8 cellular contexts compared by ENCODE assay signal in the genomic region with DNA sequence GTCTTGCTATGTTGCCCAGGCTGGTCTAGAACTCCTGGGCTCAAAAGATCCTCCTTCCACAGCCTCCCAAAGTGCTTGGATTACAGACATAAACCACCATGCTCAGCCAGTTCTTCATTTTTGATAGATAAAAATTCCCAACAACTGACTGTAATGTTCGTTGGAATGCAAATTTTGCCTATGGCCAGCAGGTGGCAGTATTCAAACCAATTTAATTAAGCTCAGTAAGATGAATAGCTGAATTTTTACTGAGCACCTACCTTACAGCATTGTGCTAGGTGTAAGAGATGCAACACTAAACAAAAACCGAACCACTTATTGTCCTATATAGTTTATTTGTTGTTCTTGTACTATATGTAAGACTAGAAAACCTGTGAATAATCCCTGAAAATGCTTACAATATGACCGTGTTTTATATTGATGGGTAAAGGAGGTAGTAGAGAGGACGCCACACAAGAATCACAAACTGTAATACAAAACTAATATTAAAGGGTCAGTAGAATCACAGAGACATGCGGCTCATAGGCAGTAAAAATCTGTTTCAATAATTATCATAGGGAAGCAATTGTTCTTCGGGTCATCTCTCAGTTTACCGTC.
DNase-seq lines count a peak whose midpoint lies in the region; ATAC-seq, FAIRE-seq and TF ChIP-seq lines count a peak whose summit lies in the region.

No MANE protein-coding gene starts in this region.

- no peak overlapping the region for H3K27ac Mint-ChIP-seq in stimulated activated effector memory CD8-positive, alpha-beta T cell treated with anti-CD3 and anti-CD28 coated beads, Interleukin-12 subunit alpha, Interleukin-12 subunit beta, amount 100 ng/mL, for 72 hours

- no peaks in the 10 kb centered on the region for H3K27me3 ChIP-seq in parathyroid adenoma (ENCODE audit: control insufficient read depth, insufficient read depth, low read length)

- peak; percentile 54 for ATAC-seq in GM19351 (IDR thresholded peaks at IDR 0.05; ENCODE audit: unreplicated experiment)
- ATAC-seq in stimulated activated effector memory CD8-positive, alpha-beta T cell treated with anti-CD3 and anti-CD28 coated beads, Interleukin-12 subunit alpha, Interleukin-12 subunit beta, amount 100 ng/mL, for 72 hours = no peak

- FAIRE-seq in D721Med (lab: Jason Lieb, UNC) (peak; percentile 74), TTC549 (lab: Jason Lieb, UNC) (peak; percentile 73)

- H3K4me1 Mint-ChIP-seq in stimulated activated effector memory CD8-positive, alpha-beta T cell treated with anti-CD3 and anti-CD28 coated beads, Interleukin-12 subunit alpha, Interleukin-12 subunit beta, amount 100 ng/mL, for 72 hours = no peaks in the 10 kb centered on the region

- no peaks in the 10 kb centered on the region for H3K36me3 Mint-ChIP-seq in stimulated activated effector memory CD8-positive, alpha-beta T cell treated with anti-CD3 and anti-CD28 coated beads, Interleukin-12 subunit alpha, Interleukin-12 subunit beta, amount 100 ng/mL, for 72 hours

- H3K27ac ChIP-seq in parathyroid adenoma = no peak overlapping the region

- no peaks in the 10 kb centered on the region for H3K36me3 ChIP-seq in parathyroid adenoma (ENCODE audit: control insufficient read depth, insufficient read depth, low read length)

- H3K4me3 Mint-ChIP-seq in stimulated activated effector memory CD8-positive, alpha-beta T cell treated with anti-CD3 and anti-CD28 coated beads, Interleukin-12 subunit alpha, Interleukin-12 subunit beta, amount 100 ng/mL, for 72 hours = no peak overlapping the region

- peaks cover 2% of the 10 kb centered on the region for H3K79me2 ChIP-seq in parathyroid adenoma

- no peaks in the 10 kb centered on the region for H3K9me3 Mint-ChIP-seq in stimulated activated effector memory CD8-positive, alpha-beta T cell treated with anti-CD3 and anti-CD28 coated beads, Interleukin-12 subunit alpha, Interleukin-12 subunit beta, amount 100 ng/mL, for 72 hours

- H3K4me1 ChIP-seq in parathyroid adenoma = no peaks in the 10 kb centered on the region

- H3K4me2 ChIP-seq in parathyroid adenoma (ENCODE audit: low read length) = no peak overlapping the region

- no peak overlapping the region for H3K9ac ChIP-seq in parathyroid adenoma

- H3K9me3 ChIP-seq in parathyroid adenoma (ENCODE audit: control insufficient read depth, low read length) = no peaks in the 10 kb centered on the region

- H3K4me3 ChIP-seq in fibroblast of pulmonary artery (replicated peaks; ENCODE audit: low read depth, low read length) = no peak overlapping the region
- no peak overlapping the region for H3K4me3 ChIP-seq in parathyroid adenoma (ENCODE audit: low read depth, low read length)

- DNase-seq in D721Med (ENCODE audit: insufficient read length, low spot score) (no peak), NCI-H1105 treated with DMSO at 0.1 percent for 48 hours (lab: John Stamatoyannopoulos, UW) (peak; percentile 47), fibroblast of pulmonary artery (ENCODE audit: low read depth) (peak; percentile 61), T-helper 9 cell (no peak)
- DNase-seq in stimulated activated effector memory CD8-positive, alpha-beta T cell treated with anti-CD3 and anti-CD28 coated beads, Interleukin-12 subunit alpha, Interleukin-12 subunit beta, amount 100 ng/mL, for 72 hours (ENCODE audit: low spot score in 2 of 2) = no peak

- H2AFZ ChIP-seq in parathyroid adenoma = no peak overlapping the region

- TF ChIP-seq CTCF in D721Med (IDR thresholded peaks at IDR 0.05; ENCODE audit: insufficient read depth, missing control alignments) = peak; percentile 78
- peak; percentile 78 for TF ChIP-seq CTCF in fibroblast of pulmonary artery (IDR thresholded peaks at IDR 0.05; ENCODE audit: low read length, missing control alignments)
- TF ChIP-seq CTCF in parathyroid adenoma (IDR thresholded peaks at IDR 0.05) = peak; percentile 86

Comparison
In these comparisons a context has a peak if more than half of its experiments do, and no peak if none do; other contexts are left out.
1. DNase-seq: peak in NCI-H1105 treated with DMSO at 0.1 percent for 48 hours (single experiment) and fibroblast of pulmonary artery (single experiment); none in D721Med (single experiment), T-helper 9 cell (single experiment) and stimulated activated effector memory CD8-positive, alpha-beta T cell treated with anti-CD3 and anti-CD28 coated beads, Interleukin-12 subunit alpha, Interleukin-12 subunit beta, amount 100 ng/mL, for 72 hours (0 of 2).
2. Peak in every context shown above with its lines, with median percentiles within 50 percentile points of each other: CTCF ChIP-seq.